In the genomic region with DNA sequence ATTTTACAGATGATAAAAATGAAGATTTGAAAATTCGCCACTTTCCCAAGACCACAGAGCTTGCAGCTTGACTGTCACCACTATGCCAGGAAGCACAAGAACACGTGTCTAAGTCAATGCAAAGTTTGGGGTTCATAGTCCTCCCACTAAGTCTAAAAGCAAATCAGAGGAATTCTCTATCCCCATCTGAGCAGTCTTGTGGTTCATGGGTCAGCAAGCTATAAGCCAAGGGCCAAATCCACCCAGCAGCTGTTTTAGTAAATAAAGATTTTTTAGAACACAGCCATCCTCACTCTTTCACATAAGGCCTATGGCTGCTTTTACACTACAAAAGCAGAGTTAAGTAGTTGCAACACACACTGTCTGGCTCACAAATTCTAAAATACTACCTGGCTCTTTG, we compare ENCODE assay signal across 1 cellular context.
TF ChIP-seq lines count a peak whose summit lies in the region.

No MANE protein-coding gene starts in this region.

TF ChIP-seq in IMR-90, 13 proteins besides CTCF, POLR2A, EP300 and RAD21 (continued from another document):
- TF ChIP-seq ELK1 (IDR thresholded peaks at IDR 0.05; ENCODE audit: borderline replicate concordance, low read depth, low read length): no peak
- TF ChIP-seq CEBPB (IDR thresholded peaks at IDR 0.05; ENCODE audit: low read depth, low read length): no peak
- TF ChIP-seq CHD1 (IDR thresholded peaks at IDR 0.05; ENCODE audit: low read depth, low read length): no peak
- no peak for TF ChIP-seq SMC3 (IDR thresholded peaks at IDR 0.05; ENCODE audit: low read depth, low read length)
- no peak for TF ChIP-seq RCOR1 (IDR thresholded peaks at IDR 0.05; ENCODE audit: insufficient replicate concordance, low read length)
- no peak for TF ChIP-seq RFX5 (IDR thresholded peaks at IDR 0.05; ENCODE audit: low read depth, low read length)
- no peak for TF ChIP-seq MXI1 (IDR thresholded peaks at IDR 0.05; ENCODE audit: borderline replicate concordance, low read depth, low read length)
- TF ChIP-seq MAFK (IDR thresholded peaks at IDR 0.05; ENCODE audit: low read depth, low read length): no peak
- TF ChIP-seq USF2 (IDR thresholded peaks at IDR 0.05; ENCODE audit: low read depth, low read length): no peak
- TF ChIP-seq NFE2L2 (IDR thresholded peaks at IDR 0.05; ENCODE audit: low read depth, low read length): no peak
- TF ChIP-seq FOS (IDR thresholded peaks at IDR 0.05; ENCODE audit: low read depth, low read length): no peak
- no peak for TF ChIP-seq MAZ (IDR thresholded peaks at IDR 0.05; ENCODE audit: borderline replicate concordance, low read depth, low read length)
